ENCODE assay signal across 8 cellular contexts in the genomic region with DNA sequence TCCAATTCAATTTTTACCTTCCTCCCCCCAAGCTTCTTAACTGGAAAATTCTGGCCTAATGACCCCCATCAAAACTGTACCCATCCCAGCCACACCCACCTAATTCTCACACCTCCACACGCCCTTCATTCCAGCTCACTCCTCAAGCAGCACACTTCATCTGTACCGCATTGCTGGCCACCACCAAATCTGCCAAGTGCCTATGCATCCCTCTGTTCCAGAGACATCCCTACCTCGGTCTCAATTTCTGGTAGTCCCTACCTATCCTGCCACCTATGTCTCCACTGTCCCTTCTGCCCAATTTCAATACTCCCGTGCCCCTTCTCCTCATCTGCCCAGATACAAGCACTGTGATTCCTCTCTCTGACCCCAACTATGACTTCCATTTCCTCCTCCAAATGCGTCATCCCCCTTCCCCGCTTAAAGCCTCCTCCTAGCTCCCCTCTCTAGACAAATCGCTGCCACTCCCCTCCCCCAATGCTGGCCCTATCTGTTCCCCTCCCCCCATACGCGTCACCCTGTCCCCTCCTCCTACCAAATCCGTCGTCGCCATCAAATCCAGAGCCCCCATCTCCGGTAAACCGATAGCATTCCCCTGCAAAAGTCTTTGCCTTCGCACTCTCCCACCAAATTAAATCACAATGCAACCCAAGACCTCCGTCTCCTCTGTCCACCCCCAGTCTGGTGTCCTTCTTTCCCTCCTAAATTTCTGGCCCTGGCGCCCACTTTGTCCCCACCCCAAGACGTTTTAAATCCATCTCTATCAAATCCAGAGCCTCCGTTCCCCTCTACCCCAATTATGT. TPM values are rescaled to one million over a fixed set of nuclear protein-coding genes. Genes with fewer than 3 reads are reported as not detected.
DNase-seq lines count a peak whose midpoint lies in the region; ATAC-seq and TF ChIP-seq lines count a peak whose summit lies in the region.

No MANE protein-coding gene starts in this region.

- no peak overlapping the region for H3K27ac Mint-ChIP-seq in GM23338
- no peak overlapping the region for H3K27ac Mint-ChIP-seq in activated naive CD4-positive, alpha-beta T cell treated with anti-CD3 and anti-CD28 coated beads, Interleukin-2, amount 10 ng/mL, durations not matched to agents 7 days and 5 days

- peaks cover 64% of the 10 kb centered on the region for H3K79me2 ChIP-seq in GM23338 (replicated peaks; ENCODE audit: insufficient read depth)
- peaks cover 64% of the 10 kb centered on the region for H3K79me2 ChIP-seq in OCI-LY3 (ENCODE audit: low read length)

- no peaks in the 10 kb centered on the region; the same call in 1 of the 3 replicates for H3K9me3 Mint-ChIP-seq in GM23338
- H3K9me3 Mint-ChIP-seq in activated naive CD4-positive, alpha-beta T cell treated with anti-CD3 and anti-CD28 coated beads, Interleukin-2, amount 10 ng/mL, durations not matched to agents 7 days and 5 days, result no peaks in the 10 kb centered on the region

- peak overlapping the region; percentile 90 for H3K4me3 ChIP-seq in GM23338
- H3K4me3 ChIP-seq in OCI-LY3 (ENCODE audit: low read length), result peak overlapping the region; percentile 90
- H3K4me3 ChIP-seq in skeletal muscle cell (ENCODE audit: low read depth, low read length), result peak overlapping the region; percentile 98

- H4K20me1 ChIP-seq in GM23338 (replicated peaks; ENCODE audit: insufficient read depth), result peaks cover 46% of the 10 kb centered on the region
- peaks cover 47% of the 10 kb centered on the region for H4K20me1 ChIP-seq in OCI-LY3 (ENCODE audit: insufficient read depth, low read length)

- no peak overlapping the region for H3K4me3 Mint-ChIP-seq in GM23338
- no peak overlapping the region for H3K4me3 Mint-ChIP-seq in activated naive CD4-positive, alpha-beta T cell treated with anti-CD3 and anti-CD28 coated beads, Interleukin-2, amount 10 ng/mL, durations not matched to agents 7 days and 5 days

- no peak overlapping the region for H2AFZ ChIP-seq in GM23338
- no peak overlapping the region for H2AFZ ChIP-seq in OCI-LY3 (ENCODE audit: low read depth, low read length)

- TF ChIP-seq CTCF in GM23338 (conservative IDR thresholded peaks at IDR 0.05; ENCODE audit: low read depth in 2 of 2) (no peak), OCI-LY3 (IDR thresholded peaks at IDR 0.05; ENCODE audit: low read depth, low read length) (no peak)

- H3K27me3 ChIP-seq in GM23338 (ENCODE audit: insufficient read depth) (no peaks in the 10 kb centered on the region), OCI-LY3 (ENCODE audit: low read depth, low read length) (peaks cover 7% of the 10 kb centered on the region; the same call in 1 of the 2 replicates)

- peaks cover 3% of the 10 kb centered on the region; the same call in 2 of the 3 replicates for H3K36me3 Mint-ChIP-seq in GM23338 (ENCODE audit: low read depth)
- H3K36me3 Mint-ChIP-seq in activated naive CD4-positive, alpha-beta T cell treated with anti-CD3 and anti-CD28 coated beads, Interleukin-2, amount 10 ng/mL, durations not matched to agents 7 days and 5 days, result peaks cover 8% of the 10 kb centered on the region

- H3K27me3 Mint-ChIP-seq in GM23338 (ENCODE audit: insufficient read depth, low read depth, poor library complexity), result peaks cover 10% of the 10 kb centered on the region
- peaks cover 8% of the 10 kb centered on the region for H3K27me3 Mint-ChIP-seq in activated naive CD4-positive, alpha-beta T cell treated with anti-CD3 and anti-CD28 coated beads, Interleukin-2, amount 10 ng/mL, durations not matched to agents 7 days and 5 days

- DNase-seq in GM23338 (ENCODE audit: low spot score), result peak; percentile 94
- DNase-seq in activated naive CD4-positive, alpha-beta T cell treated with anti-CD3 and anti-CD28 coated beads, Interleukin-2, amount 10 ng/mL, durations not matched to agents 7 days and 5 days, result peak; percentile 69
- peak; percentile 30 for DNase-seq in left ventricle myocardium superior
- DNase-seq in skeletal muscle cell (ENCODE audit: low read depth), result peak; percentile 49
- no peak for DNase-seq in KG1 (lab: John Stamatoyannopoulos, UW)

- CTCF ChIA-PET in activated naive CD4-positive, alpha-beta T cell treated with anti-CD3 and anti-CD28 coated beads, Interleukin-2, amount 10 ng/mL, durations not matched to agents 7 days and 5 days (lab: Charles Lee), result interaction anchor here (0.9 to 3.3 kb wide), 3 partner anchors 34 to 225 kb away, joined by 3 to 17 read pairs (median 6); no protein-coding TSS in a partner anchor

- H3K4me1 Mint-ChIP-seq in GM23338, result peaks cover 32% of the 10 kb centered on the region
- peaks cover 34% of the 10 kb centered on the region for H3K4me1 Mint-ChIP-seq in activated naive CD4-positive, alpha-beta T cell treated with anti-CD3 and anti-CD28 coated beads, Interleukin-2, amount 10 ng/mL, durations not matched to agents 7 days and 5 days

- H3K4me1 ChIP-seq in GM23338 (ENCODE audit: insufficient read depth) (peaks cover 55% of the 10 kb centered on the region), OCI-LY3 (ENCODE audit: low read length) (peaks cover 22% of the 10 kb centered on the region)

- H3K36me3 ChIP-seq in GM23338 (ENCODE audit: insufficient read depth) (no peaks in the 10 kb centered on the region), OCI-LY3 (replicated peaks; ENCODE audit: low read depth, low read length) (peaks cover 3% of the 10 kb centered on the region)

- ATAC-seq in GM23338 (peak; percentile 29), left ventricle myocardium superior (no peak), HG02852 (IDR thresholded peaks at IDR 0.05; ENCODE audit: unreplicated experiment) (no peak), HG03354 (IDR thresholded peaks at IDR 0.05; ENCODE audit: poor library complexity, severe bottlenecking, unreplicated experiment) (no peak)

- H3K9me2 ChIP-seq in GM23338 (ENCODE audit: insufficient read depth), result no peaks in the 10 kb centered on the region

- no peaks in the 10 kb centered on the region for H3K9me3 ChIP-seq in OCI-LY3 (ENCODE audit: insufficient read depth, low read length)

- peaks cover 3% of the 10 kb centered on the region; the same call in 1 of the 2 replicates for H3F3A ChIP-seq in GM23338 (replicated peaks; ENCODE audit: low read depth)

- intact Hi-C loops in left ventricle myocardium superior (cut with micrococcal nuclease), result no loop called here

- H3K9ac ChIP-seq in OCI-LY3 (ENCODE audit: low read length), result peak overlapping the region; percentile 82

- H3K4me2 ChIP-seq in GM23338, result peak overlapping the region; percentile 98
- H3K4me2 ChIP-seq in OCI-LY3 (ENCODE audit: low read length), result peak overlapping the region; percentile 86

- H3K27ac ChIP-seq in GM23338 (ENCODE audit: low read depth) (peak overlapping the region; percentile 89), OCI-LY3 (ENCODE audit: low read length) (peak overlapping the region; percentile 14; the same call in 1 of the 2 replicates)

TF ChIP-seq in GM23338, 12 proteins besides CTCF, POLR2A, EP300 and RAD21:
- TF ChIP-seq, protein P1, sequence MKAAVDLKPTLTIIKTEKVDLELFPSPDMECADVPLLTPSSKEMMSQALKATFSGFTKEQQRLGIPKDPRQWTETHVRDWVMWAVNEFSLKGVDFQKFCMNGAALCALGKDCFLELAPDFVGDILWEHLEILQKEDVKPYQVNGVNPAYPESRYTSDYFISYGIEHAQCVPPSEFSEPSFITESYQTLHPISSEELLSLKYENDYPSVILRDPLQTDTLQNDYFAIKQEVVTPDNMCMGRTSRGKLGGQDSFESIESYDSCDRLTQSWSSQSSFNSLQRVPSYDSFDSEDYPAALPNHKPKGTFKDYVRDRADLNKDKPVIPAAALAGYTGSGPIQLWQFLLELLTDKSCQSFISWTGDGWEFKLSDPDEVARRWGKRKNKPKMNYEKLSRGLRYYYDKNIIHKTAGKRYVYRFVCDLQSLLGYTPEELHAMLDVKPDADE (IDR thresholded peaks at IDR 0.05), result no peak
- TF ChIP-seq CREB1 (CRISPR knock-in tag; IDR thresholded peaks at IDR 0.05; ENCODE audit: low read depth), result peak; percentile 89

RNA-seq across cellular contexts. Expression of a gene that starts 1.2 kb away (rescaled TPM):
- 261 and 271 TPM in 2 replicates for total RNA-seq in GM23338 (2014; rRNA removed; shearing (Covaris generic))
- polyA plus RNA-seq in GM23338 (2016; fragmentation: Nextera tagmentation; extraction: Ambion mirVana), result 108 and 109 TPM in 2 replicates
- total RNA-seq in left ventricle myocardium superior, result 216 TPM

RNA-seq across cellular contexts. Expression of a gene that starts 20.7 kb away (rescaled TPM):
- 0.14 and 0.35 TPM in 2 replicates for total RNA-seq in GM23338 (2014; rRNA removed; shearing (Covaris generic))
- polyA plus RNA-seq in GM23338 (2016; fragmentation: Nextera tagmentation; extraction: Ambion mirVana), result 0.13 and 0.16 TPM in 2 replicates
- 8.0 TPM for total RNA-seq in left ventricle myocardium superior

RNA-seq across cellular contexts. Expression of a gene that starts 30.2 kb away (rescaled TPM):
- total RNA-seq in GM23338 (2014; rRNA removed; shearing (Covaris generic)), result not detected in 2 replicates
- polyA plus RNA-seq in GM23338 (2016; fragmentation: Nextera tagmentation; extraction: Ambion mirVana), result 0.17 and 0.50 TPM in 2 replicates
- total RNA-seq in left ventricle myocardium superior, result 4.1 TPM
